19 cellular contexts compared by ENCODE assay signal in genomic region chr2:12203528-12203927, GRCh38.
A peak's percentile ranks its signal among the peaks of the same experiment; 100 is the strongest.
DNase-seq lines count a peak whose midpoint lies in the region; ATAC-seq, FAIRE-seq and TF ChIP-seq lines count a peak whose summit lies in the region.
"Had no signal": no experiment of that assay in that cellular context is flagged by ENCODE, and none has a peak within 500 bp of the region (broad histone marks: within the 10 kb centered on the region; RNA-seq: fewer than 3 reads in every experiment).

No MANE protein-coding gene starts in this region.

- H3K27me3 ChIP-seq in IMR-90 (ENCODE audit: control insufficient read depth, insufficient read depth, low read length) (no peaks in the 10 kb centered on the region), H1 (replicated peaks in 1 of 4; ENCODE audit: control insufficient read depth in 3 of 4, extremely low read depth in 1 of 4, insufficient read depth in 3 of 4, low read length in 3 of 4) (no peaks in the 10 kb centered on the region), aorta (ENCODE audit: control insufficient read depth in 1 of 2, insufficient read depth in 2 of 2, low read length in 1 of 2) (no peaks in the 10 kb centered on the region), HAP-1 (ENCODE audit: low read depth) (no peaks in the 10 kb centered on the region)
- H3K27me3 ChIP-seq: BLaER1 treated with 17β-estradiol and CSF1 and Interleukin-3, amounts not matched to agents 10 nM and 100 nM had no signal

- no peak overlapping the region for H2AFZ ChIP-seq in IMR-90 (replicated peaks; ENCODE audit: low read length, poor library complexity)
- no peak overlapping the region for H2AFZ ChIP-seq in H1 (ENCODE audit: low read length)
- H2AFZ ChIP-seq: GM23248 had no signal

- CTCF ChIA-PET in IMR-90 (lab: Yijun Ruan, JAX), result no interaction called here
- CTCF ChIA-PET in H1 (lab: Charles Lee; ENCODE audit: partially characterized antibody), result interaction anchor here (0.5 to 1.1 kb wide), 2 partner anchors 84 to 512 kb away, joined by 3 read pairs; no protein-coding TSS in a partner anchor

- H2AK9ac ChIP-seq in IMR-90 (replicated peaks; ENCODE audit: low read depth, low read length, poor library complexity), result no peak overlapping the region

- no peak for TF ChIP-seq EP300 in H1 (IDR thresholded peaks at IDR 0.05; ENCODE audit: borderline replicate concordance in 1 of 2, low read depth in 2 of 2, low read length in 2 of 2)

- ATAC-seq in IMR-90 (ENCODE audit: low read depth) (no peak), aorta (ENCODE audit: low FRiP score) (peak; percentile 13)
- ATAC-seq: HCT116, HepG2 had no signal

- H3K9ac ChIP-seq in IMR-90 (ENCODE audit: low read depth, low read length) (no peak overlapping the region), H1 (replicated peaks in 1 of 4; ENCODE audit: extremely low read depth in 1 of 4, low read depth in 3 of 4, low read length in 3 of 4) (no peak overlapping the region)
- H3K9ac ChIP-seq: BLaER1 treated with 17β-estradiol and CSF1 and Interleukin-3, amounts not matched to agents 10 nM and 100 nM; GM23248 had no signal

- TF ChIP-seq POLR2A in IMR-90 (IDR thresholded peaks at IDR 0.05; ENCODE audit: low read depth, low read length) (no peak), H1 (IDR thresholded peaks at IDR 0.05; ENCODE audit: control extremely low read depth in 1 of 2, low read depth in 2 of 2, low read length in 2 of 2) (no peak)

- H3K4me1 Mint-ChIP-seq in nephron, result peaks cover 37% of the 10 kb centered on the region
- H3K4me1 Mint-ChIP-seq: CD4-positive, CD25-positive, alpha-beta regulatory T cell; CD8-positive, alpha-beta memory T cell had no signal

- H4K5ac ChIP-seq in IMR-90 (ENCODE audit: low read depth, low read length) (no peak overlapping the region), H1 (ENCODE audit: insufficient read length, low read depth, low read length) (no peak overlapping the region)

- H3K79me2 ChIP-seq in H1 (ENCODE audit: control insufficient read depth in 1 of 2, insufficient read depth in 2 of 2, low read length in 2 of 2), result no peaks in the 10 kb centered on the region

- H3K79me1 ChIP-seq in IMR-90 (ENCODE audit: low read depth in 1 of 2, low read length in 2 of 2) (no peaks in the 10 kb centered on the region), H1 (ENCODE audit: low read depth, low read length) (no peaks in the 10 kb centered on the region)

- no peaks in the 10 kb centered on the region for H3K27me3 Mint-ChIP-seq in nephron (ENCODE audit: low read depth)
- H3K27me3 Mint-ChIP-seq: B cell; CD4-positive, CD25-positive, alpha-beta regulatory T cell; CD8-positive, alpha-beta memory T cell had no signal

- H3K4me3 ChIP-seq in IMR-90 (ENCODE audit: insufficient read depth, low read depth, low read length) (no peak overlapping the region), H1 (ENCODE audit: extremely low read depth in 1 of 4, insufficient read depth in 2 of 4, low read depth in 3 of 4, low read length in 4 of 4) (no peak overlapping the region), aorta (ENCODE audit: low read length in 2 of 2) (no peak overlapping the region), HAP-1 (no peak overlapping the region)
- H3K4me3 ChIP-seq: BLaER1 treated with 17β-estradiol and CSF1 and Interleukin-3, amounts not matched to agents 10 nM and 100 nM; GM23248 had no signal

- H3K23me2 ChIP-seq in H1 (ENCODE audit: low read depth, low read length), result no peaks in the 10 kb centered on the region

- FAIRE-seq in H1 (lab: Jason Lieb, UNC), result no peak
- FAIRE-seq: D721Med, G401.6, GM12891, H54, HepG2 had no signal

- H3K4me1 ChIP-seq in IMR-90 (ENCODE audit: control insufficient read depth, insufficient read depth, low read length) (peaks cover 3% of the 10 kb centered on the region), H1 (replicated peaks in 1 of 4; ENCODE audit: control insufficient read depth in 3 of 4, insufficient read depth in 4 of 4, low read length in 3 of 4) (peaks cover 0 to 3% (median 0%) of the 10 kb centered on the region in 4 experiments; a peak in 1 of 7 replicates), aorta (ENCODE audit: control insufficient read depth in 1 of 2, insufficient read depth in 2 of 2, low read length in 2 of 2) (no peaks in the 10 kb centered on the region), HAP-1 (no peaks in the 10 kb centered on the region)
- H3K4me1 ChIP-seq: Caco-2 had no signal

- dilution Hi-C loops in IMR-90 (cut with HindIII; ENCODE audit: low sequenced_read_pairs, unreplicated experiment), result no loop called here

- H3K4me2 ChIP-seq in IMR-90 (ENCODE audit: low read depth, low read length), result no peak overlapping the region
- H3K4me2 ChIP-seq in H1 (ENCODE audit: insufficient read depth in 1 of 2, low read depth in 2 of 2, low read length in 2 of 2), result no peak overlapping the region
- H3K4me2 ChIP-seq: BLaER1 treated with 17β-estradiol and CSF1 and Interleukin-3, amounts not matched to agents 10 nM and 100 nM had no signal

- H3K18ac ChIP-seq in IMR-90 (ENCODE audit: low read depth, low read length), result no peak overlapping the region
- H3K18ac ChIP-seq in H1 (ENCODE audit: extremely low read depth, low read length), result no peak overlapping the region

- peak overlapping the region; percentile 82 to 94 (median 87) for H3K27ac Mint-ChIP-seq in nephron
- H3K27ac Mint-ChIP-seq: B cell; CD4-positive, CD25-positive, alpha-beta regulatory T cell had no signal

- H4K20me1 ChIP-seq in IMR-90 (ENCODE audit: insufficient read depth, low read length) (no peaks in the 10 kb centered on the region), H1 (replicated peaks in 1 of 2; ENCODE audit: control insufficient read depth in 1 of 2, insufficient read depth in 2 of 2, low read length in 2 of 2) (no peaks in the 10 kb centered on the region)
- H4K20me1 ChIP-seq: BLaER1 treated with 17β-estradiol and CSF1 and Interleukin-3, amounts not matched to agents 10 nM and 100 nM had no signal

- BruUV-seq in IMR-90 (replicated peaks; lab: Mats Ljungman, UMichigan), result no TSS peak

- H3K27ac ChIP-seq in IMR-90 (ENCODE audit: insufficient read depth, low read length), result no peak overlapping the region
- no peak overlapping the region for H3K27ac ChIP-seq in H1 (ENCODE audit: low read depth, low read length)
- H3K27ac ChIP-seq in aorta (ENCODE audit: low read depth in 1 of 2, low read length in 2 of 2), result no peak overlapping the region
- H3K27ac ChIP-seq: BLaER1 treated with 17β-estradiol and CSF1 and Interleukin-3, amounts not matched to agents 10 nM and 100 nM; GM23248 had no signal

- TF ChIP-seq RAD21 in IMR-90 (IDR thresholded peaks at IDR 0.05; ENCODE audit: low read length) (no peak), H1 (IDR thresholded peaks at IDR 0.05 in 1 of 2, conservative IDR thresholded peaks at IDR 0.05 in 1 of 2; ENCODE audit: low read depth in 2 of 2, low read length in 2 of 2) (no peak)

- H3K9me3 ChIP-seq in IMR-90 (ENCODE audit: control insufficient read depth, insufficient read depth, low read length) (no peaks in the 10 kb centered on the region), H1 (ENCODE audit: insufficient read depth in 2 of 2, low read depth in 1 of 2, low read length in 1 of 2) (0 out of 4 replicates have a peak, but pooled peaks cover 0 to 3% of the 10 kb centered on the region in 2 experiments), aorta (ENCODE audit: control insufficient read depth, low read length) (no peaks in the 10 kb centered on the region), HAP-1 (no peaks in the 10 kb centered on the region)
- H3K9me3 ChIP-seq: Caco-2 had no signal

- H3K56ac ChIP-seq in IMR-90 (ENCODE audit: extremely low read depth, insufficient read depth, low read length) (no peak overlapping the region), H1 (replicated peaks; ENCODE audit: insufficient read length, low read depth, low read length) (no peak overlapping the region)

- H2BK5ac ChIP-seq in IMR-90 (ENCODE audit: low read depth, low read length, poor library complexity, severe bottlenecking), result no peak overlapping the region
- no peak overlapping the region for H2BK5ac ChIP-seq in H1 (ENCODE audit: low read depth, low read length)

- POLR2A ChIA-PET in IMR-90 (lab: Charles Lee; ENCODE audit: unreplicated experiment) (no interaction called here), H1 (lab: Charles Lee; ENCODE audit: partially characterized antibody) (no interaction called here)

- H2BK15ac ChIP-seq in IMR-90 (ENCODE audit: low read depth, low read length), result 0 out of 3 replicates have a peak overlapping the region, but pooled peaks have one; percentile 37
- H2BK15ac ChIP-seq in H1 (ENCODE audit: low read length), result no peak overlapping the region

- 0 out of 4 replicates have a peak overlapping the region, but pooled peaks of 1 of the 2 experiments have one; percentile 10 for H4K8ac ChIP-seq in IMR-90 (ENCODE audit: low read depth in 2 of 2, low read length in 2 of 2)
- H4K8ac ChIP-seq in H1 (ENCODE audit: extremely low read depth, insufficient read depth, low read length), result no peak overlapping the region

- intact Hi-C loops in IMR-90 (cut with micrococcal nuclease), result no loop called here
- intact Hi-C loops in aorta (cut with DNase I), result no loop called here

- H3K14ac ChIP-seq in IMR-90 (replicated peaks; ENCODE audit: low read depth, low read length) (no peak overlapping the region), H1 (ENCODE audit: insufficient read length) (no peak overlapping the region)

- peak overlapping the region in 1 of 3 experiments; percentile 43 for H3K4me3 Mint-ChIP-seq in nephron
- H3K4me3 Mint-ChIP-seq: B cell; CD4-positive, CD25-positive, alpha-beta regulatory T cell; CD8-positive, alpha-beta memory T cell had no signal

- DNase-seq in IMR-90, result no peak
- DNase-seq in H1 (ENCODE audit: low read depth in 1 of 2, low spot score in 2 of 2), result no peak
- no peak for DNase-seq in aorta
- no peak for DNase-seq in occipital lobe (lab: John Stamatoyannopoulos, UW)
- DNase-seq in HAP-1 (ENCODE audit: low spot score in 2 of 2), result no peak
- no peak for DNase-seq in nucleus accumbens (lab: John Stamatoyannopoulos, UW)
- DNase-seq: Caco-2; CD4-positive, CD25-positive, alpha-beta regulatory T cell; CD8-positive, alpha-beta memory T cell; GM23248 had no signal

- H3K9me1 ChIP-seq in IMR-90 (ENCODE audit: insufficient read depth, low read length), result no peaks in the 10 kb centered on the region

- no peak overlapping the region for H3K4ac ChIP-seq in IMR-90 (ENCODE audit: low read depth, low read length)
- H3K4ac ChIP-seq in H1 (replicated peaks; ENCODE audit: insufficient read length, low read depth, low read length), result no peak overlapping the region

- H2BK12ac ChIP-seq in H1 (ENCODE audit: low read depth, low read length), result peak overlapping the region; percentile 28; the same call in 1 of the 2 replicates

- no peaks in the 10 kb centered on the region for H3K36me3 Mint-ChIP-seq in nephron (ENCODE audit: low read depth)
- H3K36me3 Mint-ChIP-seq: CD8-positive, alpha-beta memory T cell had no signal

- H3K23ac ChIP-seq in IMR-90 (ENCODE audit: low read depth, low read length) (no peak overlapping the region), H1 (ENCODE audit: insufficient read length) (no peak overlapping the region)

- in situ Hi-C loops in IMR-90 (cut with MboI; ENCODE audit: low sequenced_read_pairs) (no loop called here), HAP-1 (cut with MboI; ENCODE audit: low sequenced_read_pairs) (no loop called here)

- no peak overlapping the region for H2BK120ac ChIP-seq in IMR-90 (ENCODE audit: low read depth, low read length)
- H2BK120ac ChIP-seq in H1 (replicated peaks; ENCODE audit: low read depth, low read length), result no peak overlapping the region

- H2AK5ac ChIP-seq in IMR-90 (ENCODE audit: low read depth, low read length) (no peak overlapping the region), H1 (ENCODE audit: low read depth, low read length) (no peak overlapping the region)

- H2BK20ac ChIP-seq in IMR-90 (ENCODE audit: low read depth, low read length) (0 out of 2 replicates have a peak overlapping the region, but pooled peaks have one; percentile 13), H1 (ENCODE audit: low read length) (no peak overlapping the region)

- H3K36me3 ChIP-seq in IMR-90 (ENCODE audit: control insufficient read depth, insufficient read depth, low read length) (no peaks in the 10 kb centered on the region), H1 (ENCODE audit: control insufficient read depth in 2 of 4, insufficient read depth in 4 of 4, low read length in 3 of 4) (no peaks in the 10 kb centered on the region), aorta (ENCODE audit: control insufficient read depth in 1 of 2, insufficient read depth in 2 of 2, low read length in 1 of 2) (no peaks in the 10 kb centered on the region), HAP-1 (replicated peaks) (no peaks in the 10 kb centered on the region)

- TF ChIP-seq CTCF in IMR-90 (conservative IDR thresholded peaks at IDR 0.05; ENCODE audit: low read depth, low read length), result no peak
- no peak for TF ChIP-seq CTCF in H1 (IDR thresholded peaks at IDR 0.05; ENCODE audit: control extremely low read depth in 1 of 3, insufficient read depth in 1 of 3, low read depth in 1 of 3, low read length in 3 of 3)
- no peak for TF ChIP-seq CTCF in nephron (IDR thresholded peaks at IDR 0.05; ENCODE audit: unreplicated experiment in 3 of 3)

- no peaks in the 10 kb centered on the region for H3K9me3 Mint-ChIP-seq in nephron

- no peak overlapping the region for H4K91ac ChIP-seq in IMR-90 (ENCODE audit: insufficient read depth, low read depth, low read length)
- no peak overlapping the region for H4K91ac ChIP-seq in H1 (replicated peaks; ENCODE audit: insufficient read length, low read length)

- WGBS in IMR-90 (ENCODE audit: extremely low coverage in 2 of 2, insufficient read length in 1 of 2), 2 experiments, result no CpG with 5 or more reads among the region's 2 CpGs
- 93% methylated on average over 2 of the region's 2 CpGs; no CpG with 5 or more reads in 1 of the 2 experiments for WGBS in H1 (ENCODE audit: extremely low coverage in 1 of 2, insufficient coverage in 1 of 2, insufficient read length in 1 of 2, insufficient replicate concordance in 2 of 2, low coverage in 1 of 2, low lambda C conversion rate in 2 of 2, missing lambda C conversion rate in 1 of 2), 2 experiments
- 87 to 90% methylated on average over 2 of the region's 2 CpGs for WGBS in aorta, 2 donors
